21 cellular contexts compared by ENCODE assay signal in the genomic region with DNA sequence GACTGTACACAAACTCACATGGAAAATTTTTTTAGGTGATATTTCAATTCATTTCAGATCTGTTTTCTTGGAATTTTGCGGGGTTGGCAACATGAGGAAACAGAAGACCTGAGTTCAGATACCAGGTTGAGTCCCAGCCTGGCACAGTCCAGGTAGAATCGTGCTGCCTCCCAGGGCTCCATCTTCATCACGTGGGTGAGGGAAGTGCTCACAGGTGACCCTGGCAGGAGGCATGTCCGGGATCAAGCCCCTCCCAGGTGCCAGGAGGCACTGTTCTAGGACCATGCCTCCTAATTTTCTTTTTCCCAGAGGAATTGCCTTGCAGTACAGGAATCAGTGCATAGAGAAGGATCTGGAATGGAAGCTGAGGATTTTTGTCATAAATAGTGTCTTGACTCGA.
"Had no signal": no experiment of that assay in that cellular context is flagged by ENCODE, and none has a peak within 500 bp of the region (broad histone marks: within the 10 kb centered on the region; RNA-seq: fewer than 3 reads in every experiment).

No MANE protein-coding gene starts in this region.

- ATAC-seq: activated CD4-positive, alpha-beta T cell treated with anti-CD3 and anti-CD28 coated beads for 36 hours; activated naive CD8-positive, alpha-beta T cell treated with anti-CD3 and anti-CD28 coated beads, Interleukin-2, amount 50 U/mL, for 24 hours; heart right ventricle; natural killer cell treated with Interleukin-12 subunit alpha and Interleukin-12 subunit beta and Interleukin-15 and Interleukin-18, amount 100 ng/mL, for 72 hours; sciatic nerve; stimulated activated naive B cell treated with anti-CD40 and anti-IgM and Interleukin-4, amounts not matched to agents 10 μg/mL and 1 μg/mL and 100 μg/mL, for 72 hours had no signal

- H3K27ac ChIP-seq: epithelial cell of prostate, esophagus squamous epithelium, heart right ventricle, left ventricle myocardium inferior, neutrophil, ovary, stomach, tibial nerve had no signal

- DNase-seq: activated CD4-positive, alpha-beta T cell treated with anti-CD3 and anti-CD28 coated beads for 36 hours; activated CD4-positive, alpha-beta T cell treated with anti-CD3 and anti-CD28 coated beads, Interleukin-2, amount 50 U/mL, for 4 hours; activated CD4-positive, CD25-positive, alpha-beta regulatory T cell; activated naive CD8-positive, alpha-beta T cell treated with anti-CD3 and anti-CD28 coated beads, Interleukin-2, amount 50 U/mL, for 24 hours; activated T-cell treated with anti-CD3 and anti-CD28 coated beads, Interleukin-2, amount 50 U/mL, for 48 hours; amygdala; caudate nucleus; effector CD4-positive, alpha-beta T cell; esophagus squamous epithelium; foreskin melanocyte; heart right ventricle; left ventricle myocardium inferior; mesendoderm; stimulated activated naive B cell treated with anti-CD40 and anti-IgM and Interleukin-4, amounts not matched to agents 10 μg/mL and 1 μg/mL and 100 μg/mL, for 72 hours; stomach had no signal
